Comparison of ENCODE assay signal across 18 cellular contexts in the genomic region with DNA sequence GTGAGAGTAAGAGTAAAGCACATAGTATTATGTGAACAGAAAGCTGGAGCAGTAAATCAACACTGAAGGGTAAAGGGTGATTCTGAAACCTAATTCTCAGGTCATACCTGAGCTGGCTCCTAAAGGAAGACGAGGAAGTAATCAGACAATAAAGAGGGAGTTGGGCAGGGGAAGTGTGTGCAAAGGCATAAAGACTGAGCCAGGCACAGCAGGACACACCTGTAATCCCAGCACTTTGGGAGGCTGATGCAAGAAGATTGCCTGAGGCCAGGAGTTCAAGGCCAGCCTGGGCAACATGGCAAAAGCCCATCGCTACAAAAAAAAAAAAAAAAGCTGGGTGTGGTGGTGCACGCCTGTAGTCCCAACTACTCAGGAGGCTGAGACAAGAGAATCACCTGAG. TPM values are rescaled to one million over a fixed set of nuclear protein-coding genes. Genes with fewer than 3 reads are reported as not detected.
"Had no signal": no experiment of that assay in that cellular context is flagged by ENCODE, and none has a peak within 500 bp of the region (broad histone marks: within the 10 kb centered on the region; RNA-seq: fewer than 3 reads in every experiment).

No MANE protein-coding gene starts in this region.

- H3K27ac Mint-ChIP-seq: activated T-helper 1 cell treated with anti-CD3 and anti-CD28 coated beads, Interleukin-12 subunit alpha, Interleukin-12 subunit beta, Interleukin-2, Interleukin-4 antibody, amounts not matched to agents 30 ng/mL and 10 ng/mL and 1 ng/mL, durations not matched to agents 14 hours and 24 hours and 36 hours had no signal

- H3K9me3 ChIP-seq: esophagus muscularis mucosa, left ventricle myocardium inferior had no signal

- H3K9me3 Mint-ChIP-seq: activated T-helper 1 cell treated with anti-CD3 and anti-CD28 coated beads, Interleukin-12 subunit alpha, Interleukin-12 subunit beta, Interleukin-2, Interleukin-4 antibody, amounts not matched to agents 30 ng/mL and 10 ng/mL and 1 ng/mL, durations not matched to agents 14 hours and 24 hours and 36 hours; naive thymus-derived CD8-positive, alpha-beta T cell had no signal

- H3K4me3 Mint-ChIP-seq: activated T-helper 1 cell treated with anti-CD3 and anti-CD28 coated beads, Interleukin-12 subunit alpha, Interleukin-12 subunit beta, Interleukin-2, Interleukin-4 antibody, amounts not matched to agents 30 ng/mL and 10 ng/mL and 1 ng/mL, durations not matched to agents 14 hours and 24 hours and 36 hours; naive thymus-derived CD8-positive, alpha-beta T cell had no signal

- H3K27me3 ChIP-seq: esophagus muscularis mucosa had no signal

- H3K27ac ChIP-seq: esophagus muscularis mucosa, left ventricle myocardium inferior had no signal

- H3K4me3 ChIP-seq: esophagus muscularis mucosa, left ventricle myocardium inferior had no signal

- DNase-seq: activated naive CD4-positive, alpha-beta T cell treated with Interleukin-2 at 50 U/mL for 16 hours; kidney; left ventricle myocardium inferior; naive thymus-derived CD8-positive, alpha-beta T cell; nucleus accumbens; stimulated activated CD4-positive, alpha-beta T cell treated with anti-CD3 and anti-CD28 coated beads, Interleukin-15, amount 100 ng/mL, for 24 hours; stimulated activated CD4-positive, alpha-beta T cell treated with anti-CD3 and anti-CD28 coated beads, Interleukin-4, amount 100 ng/mL, for 1 hour; stimulated activated naive CD4-positive, alpha-beta T cell; T-helper 9 cell; trophoblast cell had no signal

- ATAC-seq: activated CD4-positive, CD25-positive, alpha-beta regulatory T cell treated with anti-CD3 and anti-CD28 coated beads, Interleukin-2, amount 50 U/mL, for 24 hours; naive thymus-derived CD8-positive, alpha-beta T cell had no signal

- H3K27me3 Mint-ChIP-seq: naive thymus-derived CD8-positive, alpha-beta T cell had no signal

RNA-seq across cellular contexts. Expression of a gene that starts 30.4 kb away (rescaled TPM):
- total RNA-seq: activated CD8-positive, alpha-beta memory T cell treated with anti-CD3 and anti-CD28 coated beads for 36 hours; cardiac septum; esophagus muscularis mucosa; kidney; left ventricle myocardium inferior; posterior vena cava; skeletal muscle tissue; subcutaneous adipose tissue had no signal

RNA-seq across cellular contexts. Expression of a gene that starts 51.4 kb away (rescaled TPM):
- total RNA-seq: kidney, posterior vena cava, subcutaneous adipose tissue had no signal
- polyA plus RNA-seq: naive thymus-derived CD8-positive, alpha-beta T cell had no signal
